ENCODE assay signal across 19 cellular contexts in genomic region chr4:125986307-125986706, GRCh38.
A peak's percentile ranks its signal among the peaks of the same experiment; 100 is the strongest.
DNase-seq lines count a peak whose midpoint lies in the region; ATAC-seq, FAIRE-seq and TF ChIP-seq lines count a peak whose summit lies in the region.
"Had no signal": no experiment of that assay in that cellular context is flagged by ENCODE, and none has a peak within 500 bp of the region (broad histone marks: within the 10 kb centered on the region; RNA-seq: fewer than 3 reads in every experiment).

No MANE protein-coding gene starts in this region.

- H2BK120ac ChIP-seq in IMR-90 (ENCODE audit: low read depth, low read length): no peak overlapping the region
- no peak overlapping the region for H2BK120ac ChIP-seq in H1 (replicated peaks; ENCODE audit: low read depth, low read length)

- no peaks in the 10 kb centered on the region for H3K79me1 ChIP-seq in IMR-90 (ENCODE audit: low read depth in 1 of 2, low read length in 2 of 2)
- no peaks in the 10 kb centered on the region for H3K79me1 ChIP-seq in H1 (ENCODE audit: low read depth, low read length)

- in situ Hi-C loops in IMR-90 (cut with MboI; ENCODE audit: low sequenced_read_pairs): no loop called here

- dilution Hi-C loops in IMR-90 (cut with HindIII; ENCODE audit: low sequenced_read_pairs, unreplicated experiment): no loop called here

- TF ChIP-seq POLR2A in IMR-90 (IDR thresholded peaks at IDR 0.05; ENCODE audit: low read depth, low read length) (no peak), H1 (IDR thresholded peaks at IDR 0.05; ENCODE audit: control extremely low read depth in 1 of 2, low read depth in 2 of 2, low read length in 2 of 2) (no peak)

- BruUV-seq in IMR-90 (replicated peaks; lab: Mats Ljungman, UMichigan): no TSS peak

- no peak for TF ChIP-seq EP300 in H1 (IDR thresholded peaks at IDR 0.05; ENCODE audit: borderline replicate concordance in 1 of 2, low read depth in 2 of 2, low read length in 2 of 2)

- no peak overlapping the region for H2BK5ac ChIP-seq in IMR-90 (ENCODE audit: low read depth, low read length, poor library complexity, severe bottlenecking)
- H2BK5ac ChIP-seq in H1 (ENCODE audit: low read depth, low read length): peak overlapping the region; percentile 55; the same call in 1 of the 2 replicates

- no peaks in the 10 kb centered on the region for H3K9me1 ChIP-seq in IMR-90 (ENCODE audit: insufficient read depth, low read length)

- H4K91ac ChIP-seq in IMR-90 (ENCODE audit: insufficient read depth, low read depth, low read length) (no peak overlapping the region), H1 (replicated peaks; ENCODE audit: insufficient read length, low read length) (no peak overlapping the region)

- WGBS in IMR-90 (ENCODE audit: extremely low coverage in 2 of 2, insufficient read length in 1 of 2), 2 experiments: no CpG with 5 or more reads among the region's 7 CpGs
- WGBS in H1 (ENCODE audit: extremely low coverage in 1 of 2, insufficient coverage in 1 of 2, insufficient read length in 1 of 2, insufficient replicate concordance in 2 of 2, low coverage in 1 of 2, low lambda C conversion rate in 2 of 2, missing lambda C conversion rate in 1 of 2), 2 experiments: 97% methylated on average over 7 of the region's 7 CpGs; no CpG with 5 or more reads in 1 of the 2 experiments

- no peaks in the 10 kb centered on the region for H3K36me3 ChIP-seq in IMR-90 (ENCODE audit: control insufficient read depth, insufficient read depth, low read length)
- H3K36me3 ChIP-seq in H1 (ENCODE audit: control insufficient read depth in 2 of 4, insufficient read depth in 4 of 4, low read length in 3 of 4): no peaks in the 10 kb centered on the region
- H3K36me3 ChIP-seq: MG63 had no signal

- CTCF ChIA-PET in IMR-90 (lab: Yijun Ruan, JAX): no interaction called here
- CTCF ChIA-PET in H1 (lab: Charles Lee; ENCODE audit: partially characterized antibody): interaction anchor here (0.6 to 1.7 kb wide), 2 partner anchors 120 to 418 kb away, joined by 3 to 4 read pairs; no protein-coding TSS in a partner anchor

- no peak overlapping the region for H3K9ac ChIP-seq in IMR-90 (ENCODE audit: low read depth, low read length)
- no peak overlapping the region for H3K9ac ChIP-seq in H1 (replicated peaks in 1 of 4; ENCODE audit: extremely low read depth in 1 of 4, low read depth in 3 of 4, low read length in 3 of 4)

- H2AK9ac ChIP-seq in IMR-90 (replicated peaks; ENCODE audit: low read depth, low read length, poor library complexity): no peak overlapping the region

- no peak overlapping the region for H3K4me2 ChIP-seq in IMR-90 (ENCODE audit: low read depth, low read length)
- H3K4me2 ChIP-seq in H1 (ENCODE audit: insufficient read depth in 1 of 2, low read depth in 2 of 2, low read length in 2 of 2): no peak overlapping the region

- H3K56ac ChIP-seq in IMR-90 (ENCODE audit: extremely low read depth, insufficient read depth, low read length) (no peak overlapping the region), H1 (replicated peaks; ENCODE audit: insufficient read length, low read depth, low read length) (no peak overlapping the region)

- H3K4me3 ChIP-seq in IMR-90 (ENCODE audit: insufficient read depth, low read depth, low read length): no peak overlapping the region
- no peak overlapping the region for H3K4me3 ChIP-seq in H1 (ENCODE audit: extremely low read depth in 1 of 4, insufficient read depth in 2 of 4, low read depth in 3 of 4, low read length in 4 of 4)
- H3K4me3 ChIP-seq: MG63 had no signal

- no peak for TF ChIP-seq CTCF in IMR-90 (conservative IDR thresholded peaks at IDR 0.05; ENCODE audit: low read depth, low read length)
- no peak for TF ChIP-seq CTCF in H1 (IDR thresholded peaks at IDR 0.05; ENCODE audit: control extremely low read depth in 1 of 3, insufficient read depth in 1 of 3, low read depth in 1 of 3, low read length in 3 of 3)

- H3K4ac ChIP-seq in IMR-90 (ENCODE audit: low read depth, low read length) (no peak overlapping the region), H1 (replicated peaks; ENCODE audit: insufficient read length, low read depth, low read length) (no peak overlapping the region)

- FAIRE-seq in H1 (lab: Jason Lieb, UNC): no peak
- FAIRE-seq: GM12892, HTR-8/SVneo had no signal

- H3K9me3 ChIP-seq in IMR-90 (ENCODE audit: control insufficient read depth, insufficient read depth, low read length) (no peaks in the 10 kb centered on the region), H1 (ENCODE audit: insufficient read depth in 2 of 2, low read depth in 1 of 2, low read length in 1 of 2) (0 out of 4 replicates have a peak, but pooled peaks cover 0 to 3% of the 10 kb centered on the region in 2 experiments)
- H3K9me3 ChIP-seq: MG63 had no signal

- POLR2A ChIA-PET in IMR-90 (lab: Charles Lee; ENCODE audit: unreplicated experiment) (no interaction called here), H1 (lab: Charles Lee; ENCODE audit: partially characterized antibody) (no interaction called here)

- DNase-seq in IMR-90 (no peak), H1 (ENCODE audit: low read depth in 1 of 2, low spot score in 2 of 2) (no peak), NCI-H2081 (lab: John Stamatoyannopoulos, UW) (no peak)
- no peak for DNase-seq in activated naive CD4-positive, alpha-beta T cell treated with anti-CD3 and anti-CD28 coated beads, Interleukin-2, amount 50 U/mL, for 16 hours
- DNase-seq: AML-193, DMS 273 treated with DMSO at 0.1 percent for 48 hours, GDM1, HCEC 1CT, MG63, NCI-H1105, NCI-H187, NCI-H345, SHP77 treated with DMSO at 0.1 percent for 48 hours, T-helper 17 cell had no signal

- no peaks in the 10 kb centered on the region for H3K27me3 ChIP-seq in IMR-90 (ENCODE audit: control insufficient read depth, insufficient read depth, low read length)
- H3K27me3 ChIP-seq in H1 (replicated peaks in 1 of 4; ENCODE audit: control insufficient read depth in 3 of 4, extremely low read depth in 1 of 4, insufficient read depth in 3 of 4, low read length in 3 of 4): no peaks in the 10 kb centered on the region
- H3K27me3 ChIP-seq: MG63 had no signal

- H3K14ac ChIP-seq in IMR-90 (replicated peaks; ENCODE audit: low read depth, low read length) (no peak overlapping the region), H1 (ENCODE audit: insufficient read length) (no peak overlapping the region)

- H2AK5ac ChIP-seq in IMR-90 (ENCODE audit: low read depth, low read length) (no peak overlapping the region), H1 (ENCODE audit: low read depth, low read length) (0 out of 2 replicates have a peak overlapping the region, but pooled peaks have one; percentile 2)

- ATAC-seq in GM18867 (IDR thresholded peaks at IDR 0.05; ENCODE audit: unreplicated experiment) (peak; percentile 30), HG02798 (IDR thresholded peaks at IDR 0.05; ENCODE audit: poor library complexity, unreplicated experiment) (peak; percentile 31), IMR-90 (ENCODE audit: low read depth) (no peak), GM18858 (IDR thresholded peaks at IDR 0.05; ENCODE audit: unreplicated experiment) (no peak)
- ATAC-seq: T-helper 17 cell had no signal

- H3K23ac ChIP-seq in IMR-90 (ENCODE audit: low read depth, low read length) (no peak overlapping the region), H1 (ENCODE audit: insufficient read length) (no peak overlapping the region)

- no peaks in the 10 kb centered on the region for H4K20me1 ChIP-seq in IMR-90 (ENCODE audit: insufficient read depth, low read length)
- no peaks in the 10 kb centered on the region for H4K20me1 ChIP-seq in H1 (replicated peaks in 1 of 2; ENCODE audit: control insufficient read depth in 1 of 2, insufficient read depth in 2 of 2, low read length in 2 of 2)

- H3K23me2 ChIP-seq in H1 (ENCODE audit: low read depth, low read length): no peaks in the 10 kb centered on the region

- intact Hi-C loops in IMR-90 (cut with micrococcal nuclease): no loop called here

- no peak overlapping the region for H4K8ac ChIP-seq in IMR-90 (ENCODE audit: low read depth in 2 of 2, low read length in 2 of 2)
- no peak overlapping the region for H4K8ac ChIP-seq in H1 (ENCODE audit: extremely low read depth, insufficient read depth, low read length)

- H4K5ac ChIP-seq in IMR-90 (ENCODE audit: low read depth, low read length) (no peak overlapping the region), H1 (ENCODE audit: insufficient read length, low read depth, low read length) (no peak overlapping the region)

- H3K18ac ChIP-seq in IMR-90 (ENCODE audit: low read depth, low read length) (no peak overlapping the region), H1 (ENCODE audit: extremely low read depth, low read length) (no peak overlapping the region; the same call in 1 of the 2 replicates)

- H2AFZ ChIP-seq in IMR-90 (replicated peaks; ENCODE audit: low read length, poor library complexity): no peak overlapping the region
- peak overlapping the region; percentile 95; the same call in 1 of the 2 replicates for H2AFZ ChIP-seq in H1 (ENCODE audit: low read length)

- H3K4me1 ChIP-seq in IMR-90 (ENCODE audit: control insufficient read depth, insufficient read depth, low read length) (no peaks in the 10 kb centered on the region), H1 (replicated peaks in 1 of 4; ENCODE audit: control insufficient read depth in 3 of 4, insufficient read depth in 4 of 4, low read length in 3 of 4) (peaks cover 0 to 4% (median under 1%) of the 10 kb centered on the region in 4 experiments; a peak in 4 of 7 replicates)

- H3K79me2 ChIP-seq in H1 (ENCODE audit: control insufficient read depth in 1 of 2, insufficient read depth in 2 of 2, low read length in 2 of 2): no peaks in the 10 kb centered on the region

- TF ChIP-seq RAD21 in IMR-90 (IDR thresholded peaks at IDR 0.05; ENCODE audit: low read length) (no peak), H1 (IDR thresholded peaks at IDR 0.05 in 1 of 2, conservative IDR thresholded peaks at IDR 0.05 in 1 of 2; ENCODE audit: low read depth in 2 of 2, low read length in 2 of 2) (no peak)

- H3K27ac ChIP-seq in IMR-90 (ENCODE audit: insufficient read depth, low read length) (no peak overlapping the region), H1 (ENCODE audit: low read depth, low read length) (no peak overlapping the region)

- no peak overlapping the region for H2BK15ac ChIP-seq in IMR-90 (ENCODE audit: low read depth, low read length)
- no peak overlapping the region for H2BK15ac ChIP-seq in H1 (ENCODE audit: low read length)

- H2BK20ac ChIP-seq in IMR-90 (ENCODE audit: low read depth, low read length) (no peak overlapping the region), H1 (ENCODE audit: low read length) (no peak overlapping the region)

- no peak overlapping the region; the same call in 1 of the 2 replicates for H2BK12ac ChIP-seq in H1 (ENCODE audit: low read depth, low read length)

TF ChIP-seq in IMR-90, 13 proteins besides CTCF, POLR2A, EP300 and RAD21:
- TF ChIP-seq MXI1 (IDR thresholded peaks at IDR 0.05; ENCODE audit: borderline replicate concordance, low read depth, low read length): no peak
- peak; percentile 64 for TF ChIP-seq MAFK (IDR thresholded peaks at IDR 0.05; ENCODE audit: low read depth, low read length)
TF ChIP-seq in IMR-90: peak in this region for 1.

TF ChIP-seq in H1, 55 proteins besides CTCF, POLR2A, EP300 and RAD21 (continues in another document):
- no peak for TF ChIP-seq EGR1 (IDR thresholded peaks at IDR 0.05; ENCODE audit: borderline replicate concordance, low read depth, low read length)
- TF ChIP-seq SUZ12 (IDR thresholded peaks at IDR 0.05; ENCODE audit: low read length): no peak
- no peak for TF ChIP-seq CHD2 (IDR thresholded peaks at IDR 0.05; ENCODE audit: low read length)
- no peak for TF ChIP-seq TCF12 (IDR thresholded peaks at IDR 0.05; ENCODE audit: low read depth, low read length)
- no peak for TF ChIP-seq BACH1 (IDR thresholded peaks at IDR 0.05; ENCODE audit: low read length)

Comparison
In these comparisons a context has a peak if more than half of its experiments do, and no peak if none do; other contexts are left out.
1. ATAC-seq: peak in GM18867 (single experiment) and HG02798 (single experiment); none in IMR-90 (single experiment) and GM18858 (single experiment).